Comparison of ENCODE assay signal across 1 cellular context in genomic region chr16:20849587-20850390, GRCh38.
TF ChIP-seq lines count a peak whose summit lies in the region.

No MANE protein-coding gene starts in this region.

TF ChIP-seq in HepG2, 621 proteins besides CTCF, POLR2A, EP300 and RAD21 (continues in another document):
- TF ChIP-seq ZNF124 (CRISPR knock-in tag; IDR thresholded peaks at IDR 0.05), result peak; percentile 61; the same call in 1 of the 2 replicates
- no peak for TF ChIP-seq SNAPC4 (CRISPR knock-in tag; IDR thresholded peaks at IDR 0.05)
- 0 out of 2 replicates have a peak, but pooled peaks have one; percentile 42 for TF ChIP-seq KAT8 (CRISPR knock-in tag; IDR thresholded peaks at IDR 0.05)
- TF ChIP-seq ZNF598 (CRISPR knock-in tag; IDR thresholded peaks at IDR 0.05; ENCODE audit: borderline replicate concordance), result no peak
- no peak for TF ChIP-seq MYNN (CRISPR knock-in tag; IDR thresholded peaks at IDR 0.05; ENCODE audit: low read depth)
- peak; percentile 59; the same call in 1 of the 2 replicates for TF ChIP-seq ZNF761 (CRISPR knock-in tag; conservative IDR thresholded peaks at IDR 0.05)
- TF ChIP-seq MAFK (conservative IDR thresholded peaks at IDR 0.05 in 1 of 2, IDR thresholded peaks at IDR 0.05 in 1 of 2; ENCODE audit: low read length in 2 of 2), result peak; percentile 88 to 90
- no peak for TF ChIP-seq PLRG1 (conservative IDR thresholded peaks at IDR 0.05)
- TF ChIP-seq YEATS2 (CRISPR knock-in tag; IDR thresholded peaks at IDR 0.05; ENCODE audit: borderline replicate concordance), result peak; percentile 73; the same call in 1 of the 2 replicates
- TF ChIP-seq RORA (CRISPR knock-in tag; IDR thresholded peaks at IDR 0.05), result no peak
- TF ChIP-seq TEAD3 (CRISPR knock-in tag; optimal IDR thresholded peaks at IDR 0.05; ENCODE audit: borderline replicate concordance), result peak; percentile 79
- TF ChIP-seq SOX13 (IDR thresholded peaks at IDR 0.05), result no peak
- 0 out of 4 replicates have a peak, but pooled peaks of 1 of the 2 experiments have one; percentile 64 for TF ChIP-seq SOX13 (CRISPR knock-in tag; conservative IDR thresholded peaks at IDR 0.05 in 1 of 2, IDR thresholded peaks at IDR 0.05 in 1 of 2)
- TF ChIP-seq PAX8 (CRISPR knock-in tag; IDR thresholded peaks at IDR 0.05; ENCODE audit: borderline replicate concordance), result peak; percentile 85; the same call in 1 of the 2 replicates
- TF ChIP-seq ZNF383 (CRISPR knock-in tag; IDR thresholded peaks at IDR 0.05; ENCODE audit: borderline replicate concordance), result 0 out of 2 replicates have a peak, but pooled peaks have one; percentile 61
- peak; percentile 57; the same call in 1 of the 2 replicates for TF ChIP-seq MIXL1 (CRISPR knock-in tag; IDR thresholded peaks at IDR 0.05)
- peak; percentile 10; the same call in 1 of the 2 replicates for TF ChIP-seq CEBPG (CRISPR knock-in tag; IDR thresholded peaks at IDR 0.05)
- TF ChIP-seq ARID5B (CRISPR knock-in tag; IDR thresholded peaks at IDR 0.05), result peak; percentile 57
- peak; percentile 70; the same call in 1 of the 2 replicates for TF ChIP-seq ZNF331 (CRISPR knock-in tag; IDR thresholded peaks at IDR 0.05)
- TF ChIP-seq SIX1 (CRISPR knock-in tag; IDR thresholded peaks at IDR 0.05; ENCODE audit: borderline replicate concordance), result peak; percentile 39; the same call in 1 of the 2 replicates
- peak; percentile 73; the same call in 1 of the 2 replicates for TF ChIP-seq ERF (CRISPR knock-in tag; IDR thresholded peaks at IDR 0.05)
- TF ChIP-seq PAF1 (CRISPR knock-in tag; IDR thresholded peaks at IDR 0.05), result no peak
- TF ChIP-seq TIGD3 (CRISPR knock-in tag; IDR thresholded peaks at IDR 0.05; ENCODE audit: borderline replicate concordance), result no peak
- TF ChIP-seq LCORL (IDR thresholded peaks at IDR 0.05), result no peak
- TF ChIP-seq LCORL (CRISPR knock-in tag; IDR thresholded peaks at IDR 0.05), result peak; percentile 64
- 0 out of 2 replicates have a peak, but pooled peaks have one; percentile 51 for TF ChIP-seq PAWR (CRISPR knock-in tag; IDR thresholded peaks at IDR 0.05; ENCODE audit: borderline replicate concordance)
- TF ChIP-seq ZNF639 (CRISPR knock-in tag; conservative IDR thresholded peaks at IDR 0.05), result 0 out of 2 replicates have a peak, but pooled peaks have one; percentile 63
- TF ChIP-seq GMEB1 (CRISPR knock-in tag; IDR thresholded peaks at IDR 0.05; ENCODE audit: borderline replicate concordance), result no peak
- 0 out of 2 replicates have a peak, but pooled peaks have one; percentile 22 for TF ChIP-seq ZNF691 (CRISPR knock-in tag; IDR thresholded peaks at IDR 0.05; ENCODE audit: borderline replicate concordance, low read depth)
- 0 out of 2 replicates have a peak, but pooled peaks have one; percentile 49 for TF ChIP-seq ATF6 (CRISPR knock-in tag; conservative IDR thresholded peaks at IDR 0.05)
- no peak; the same call in 1 of the 2 replicates for TF ChIP-seq ZNF652 (CRISPR knock-in tag; IDR thresholded peaks at IDR 0.05; ENCODE audit: borderline replicate concordance, low read depth)
- TF ChIP-seq SRY (CRISPR knock-in tag; IDR thresholded peaks at IDR 0.05), result no peak
- TF ChIP-seq SMC3 (IDR thresholded peaks at IDR 0.05; ENCODE audit: low read length), result peak; percentile 99
- TF ChIP-seq ZBTB3 (CRISPR knock-in tag; IDR thresholded peaks at IDR 0.05; ENCODE audit: borderline replicate concordance, low read depth), result 0 out of 2 replicates have a peak, but pooled peaks have one; percentile 40
- TF ChIP-seq BCL6 (CRISPR knock-in tag; IDR thresholded peaks at IDR 0.05), result peak; percentile 41; the same call in 1 of the 2 replicates
- peak; percentile 69; the same call in 1 of the 2 replicates for TF ChIP-seq HMGXB3 (CRISPR knock-in tag; IDR thresholded peaks at IDR 0.05; ENCODE audit: borderline replicate concordance)
- TF ChIP-seq RARG (CRISPR knock-in tag; IDR thresholded peaks at IDR 0.05; ENCODE audit: low read depth), result 0 out of 2 replicates have a peak, but pooled peaks have one; percentile 59
